In genomic region chr11:16028406-16028805, GRCh38 we compare ENCODE assay signal across 15 cellular contexts.
"Had no signal": no experiment of that assay in that cellular context is flagged by ENCODE, and none has a peak within 500 bp of the region (broad histone marks: within the 10 kb centered on the region; RNA-seq: fewer than 3 reads in every experiment).

No MANE protein-coding gene starts in this region.

- H3K36me3 ChIP-seq: esophagus squamous epithelium, gastroesophageal sphincter, suprapubic skin, upper lobe of right lung had no signal

- ATAC-seq: gastroesophageal sphincter; sciatic nerve; stimulated activated naive CD8-positive, alpha-beta T cell treated with anti-CD3 and anti-CD28 coated beads, Interleukin-15, Interleukin-2, amounts not matched to agents 100 U/mL and 50 U/mL, for 24 hours; upper lobe of right lung had no signal

- H3K9me3 ChIP-seq: esophagus squamous epithelium, gastroesophageal sphincter, suprapubic skin, upper lobe of right lung had no signal

- H3K4me3 Mint-ChIP-seq: activated B cell treated with CpG ODN at 0.5 μM for 24 hours; activated CD4-positive, alpha-beta T cell treated with anti-CD3 and anti-CD28 coated beads, Interleukin-2, amount 10 ng/mL, durations not matched to agents 24 days and 14 days; naive B cell; T-helper 1 cell treated with Interleukin-12 subunit alpha and Interleukin-12 subunit beta and Interleukin-4 antibody, amounts not matched to agents 30 μg/mL and 1 μg/mL, for 36 hours had no signal

- H3K27me3 Mint-ChIP-seq: activated CD4-positive, alpha-beta T cell treated with anti-CD3 and anti-CD28 coated beads, Interleukin-2, amount 10 ng/mL, durations not matched to agents 24 days and 14 days; naive B cell had no signal

- H3K27ac Mint-ChIP-seq: activated B cell treated with CpG ODN at 0.5 μM for 24 hours; activated CD4-positive, alpha-beta T cell treated with anti-CD3 and anti-CD28 coated beads, Interleukin-2, amount 10 ng/mL, durations not matched to agents 24 days and 14 days; naive B cell; T-helper 1 cell treated with Interleukin-12 subunit alpha and Interleukin-12 subunit beta and Interleukin-4 antibody, amounts not matched to agents 30 μg/mL and 1 μg/mL, for 36 hours had no signal

- H3K4me1 Mint-ChIP-seq: activated B cell treated with CpG ODN at 0.5 μM for 24 hours; activated CD4-positive, alpha-beta T cell treated with anti-CD3 and anti-CD28 coated beads, Interleukin-2, amount 10 ng/mL, durations not matched to agents 24 days and 14 days; naive B cell had no signal

- DNase-seq: activated B cell treated with CpG ODN at 0.5 μM for 24 hours; activated CD4-positive, alpha-beta T cell treated with anti-CD3 and anti-CD28 coated beads, Interleukin-2, amount 10 ng/mL, durations not matched to agents 24 days and 14 days; activated naive CD4-positive, alpha-beta T cell treated with Interleukin-2 at 50 U/mL for 16 hours; esophagus squamous epithelium; kidney glomerular epithelial cell; midbrain; naive B cell; stimulated activated CD4-positive, alpha-beta T cell treated with anti-CD3 and anti-CD28 coated beads, Interleukin-4, amount 100 ng/mL, for 1 hour; stimulated activated CD8-positive, alpha-beta memory T cell treated with anti-CD3 and anti-CD28 coated beads, Interleukin-4, amount 100 ng/mL, for 48 hours; stimulated activated naive CD8-positive, alpha-beta T cell treated with anti-CD3 and anti-CD28 coated beads, Interleukin-15, Interleukin-2, amounts not matched to agents 100 U/mL and 50 U/mL, for 24 hours; upper lobe of right lung had no signal

- H3K4me3 ChIP-seq: esophagus squamous epithelium, gastroesophageal sphincter, suprapubic skin, upper lobe of right lung had no signal

- H3K27me3 ChIP-seq: esophagus squamous epithelium, gastroesophageal sphincter, upper lobe of right lung had no signal

- H3K27ac ChIP-seq: esophagus squamous epithelium, gastroesophageal sphincter, suprapubic skin, upper lobe of right lung had no signal

- H3K9me3 Mint-ChIP-seq: activated B cell treated with CpG ODN at 0.5 μM for 24 hours; activated CD4-positive, alpha-beta T cell treated with anti-CD3 and anti-CD28 coated beads, Interleukin-2, amount 10 ng/mL, durations not matched to agents 24 days and 14 days; T-helper 1 cell treated with Interleukin-12 subunit alpha and Interleukin-12 subunit beta and Interleukin-4 antibody, amounts not matched to agents 30 μg/mL and 1 μg/mL, for 36 hours had no signal

- H3K36me3 Mint-ChIP-seq: naive B cell had no signal
